Comparison of ENCODE assay signal across 8 cellular contexts in the genomic region with DNA sequence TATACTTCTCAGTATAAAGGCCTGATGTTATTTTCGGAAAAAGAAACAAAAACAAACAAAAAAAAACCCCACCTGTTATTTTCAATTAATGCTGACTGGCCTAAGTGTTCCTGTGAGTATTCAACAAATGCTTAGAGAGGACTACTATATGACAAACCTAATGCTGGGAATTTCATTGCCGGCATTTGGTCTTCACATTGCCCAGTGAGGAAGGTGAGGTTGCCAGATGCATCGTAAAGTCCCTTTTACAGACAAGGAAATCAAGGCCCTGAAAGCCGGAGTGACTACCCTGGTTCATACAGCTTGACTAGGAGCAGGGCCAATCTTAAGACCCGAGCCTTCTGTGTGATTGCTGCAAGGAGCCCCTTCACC. TPM values are rescaled to one million over a fixed set of nuclear protein-coding genes. Genes with fewer than 3 reads are reported as not detected.
DNase-seq lines count a peak whose midpoint lies in the region; ATAC-seq and TF ChIP-seq lines count a peak whose summit lies in the region.

No MANE protein-coding gene starts in this region.

- H3K4me3 Mint-ChIP-seq in activated T-cell treated with anti-CD3 and anti-CD28 coated beads, Interleukin-2, amount 50 U/mL, for 4 hours = peak overlapping the region; percentile 92
- H3K4me3 Mint-ChIP-seq in stimulated activated naive CD8-positive, alpha-beta T cell treated with anti-CD3 and anti-CD28 coated beads, Interleukin-15, amount 100 ng/mL, for 72 hours = peak overlapping the region; percentile 95 to 98

- peaks cover 28% of the 10 kb centered on the region for H3K36me3 Mint-ChIP-seq in activated T-cell treated with anti-CD3 and anti-CD28 coated beads, Interleukin-2, amount 50 U/mL, for 4 hours (ENCODE audit: insufficient read depth)

- peaks cover 24% of the 10 kb centered on the region for H3K4me1 Mint-ChIP-seq in activated T-cell treated with anti-CD3 and anti-CD28 coated beads, Interleukin-2, amount 50 U/mL, for 4 hours (ENCODE audit: low read depth)
- H3K4me1 Mint-ChIP-seq in stimulated activated naive CD8-positive, alpha-beta T cell treated with anti-CD3 and anti-CD28 coated beads, Interleukin-15, amount 100 ng/mL, for 72 hours = peaks cover 60% of the 10 kb centered on the region

- no peaks in the 10 kb centered on the region for H3K9me3 Mint-ChIP-seq in activated T-cell treated with anti-CD3 and anti-CD28 coated beads, Interleukin-2, amount 50 U/mL, for 4 hours
- H3K9me3 Mint-ChIP-seq in stimulated activated naive CD8-positive, alpha-beta T cell treated with anti-CD3 and anti-CD28 coated beads, Interleukin-15, amount 100 ng/mL, for 72 hours = no peaks in the 10 kb centered on the region

- no peak for TF ChIP-seq CTCF in WI38 (IDR thresholded peaks at IDR 0.05; ENCODE audit: low read depth, low read length)

- no peaks in the 10 kb centered on the region for H3K27me3 Mint-ChIP-seq in activated T-cell treated with anti-CD3 and anti-CD28 coated beads, Interleukin-2, amount 50 U/mL, for 4 hours (ENCODE audit: low read depth)
- H3K27me3 Mint-ChIP-seq in stimulated activated naive CD8-positive, alpha-beta T cell treated with anti-CD3 and anti-CD28 coated beads, Interleukin-15, amount 100 ng/mL, for 72 hours = no peaks in the 10 kb centered on the region

- H3K27ac Mint-ChIP-seq in stimulated activated naive CD8-positive, alpha-beta T cell treated with anti-CD3 and anti-CD28 coated beads, Interleukin-15, amount 100 ng/mL, for 72 hours = peak overlapping the region; percentile 97 to 98

- ATAC-seq in activated T-cell treated with anti-CD3 and anti-CD28 coated beads, Interleukin-2, amount 50 U/mL, for 4 hours = peak in 1 of 2 donors; percentile 23
- peak; percentile 13 for ATAC-seq in stimulated activated naive CD8-positive, alpha-beta T cell treated with anti-CD3 and anti-CD28 coated beads, Interleukin-15, amount 100 ng/mL, for 72 hours
- no peak for ATAC-seq in GM21526 (IDR thresholded peaks at IDR 0.05; ENCODE audit: low FRiP score, unreplicated experiment)

- H3K4me3 ChIP-seq in WI38 (ENCODE audit: low read depth, low read length) = peak overlapping the region; percentile 82
- peak overlapping the region; percentile 76 for H3K4me3 ChIP-seq in iPS-11a (ENCODE audit: low read depth, low read length)

- DNase-seq in activated T-cell treated with anti-CD3 and anti-CD28 coated beads, Interleukin-2, amount 50 U/mL, for 4 hours = no peak
- no peak for DNase-seq in activated T-cell treated with anti-CD3 and anti-CD28 coated beads, Interleukin-2, amount 50 U/mL, for 1 hour
- DNase-seq in stimulated activated naive CD8-positive, alpha-beta T cell treated with anti-CD3 and anti-CD28 coated beads, Interleukin-15, amount 100 ng/mL, for 72 hours = no peak
- DNase-seq in GOT3 (lab: John Stamatoyannopoulos, UW) (no peak), D341Med (ENCODE audit: low spot score) (no peak)

RNA-seq across cellular contexts. Expression of a gene that starts 0.6 kb away (rescaled TPM):
- 100 to 1,000 TPM; 132 to 138 (median 132) TPM for total RNA-seq in activated T-cell treated with anti-CD3 and anti-CD28 coated beads, Interleukin-2, amount 50 U/mL, for 4 hours

RNA-seq across cellular contexts. Expression of a gene that starts 11.2 kb away (rescaled TPM):
- total RNA-seq in activated T-cell treated with anti-CD3 and anti-CD28 coated beads, Interleukin-2, amount 50 U/mL, for 4 hours = 100 to 1,000 TPM; 221 to 249 (median 230) TPM

RNA-seq across cellular contexts. Expression of a gene that starts 11.7 kb away (rescaled TPM):
- 10 to 100 TPM; 62.4 to 65.9 (median 63.8) TPM for total RNA-seq in activated T-cell treated with anti-CD3 and anti-CD28 coated beads, Interleukin-2, amount 50 U/mL, for 4 hours

RNA-seq across cellular contexts. Expression of a gene that starts 12.0 kb away (rescaled TPM):
- 10 to 100 TPM; 16.6 to 18.9 (median 18.5) TPM for total RNA-seq in activated T-cell treated with anti-CD3 and anti-CD28 coated beads, Interleukin-2, amount 50 U/mL, for 4 hours

RNA-seq across cellular contexts. Expression of a gene that starts 27.0 kb away (rescaled TPM):
- 100 to 1,000 TPM; 108 to 111 (median 111) TPM for total RNA-seq in activated T-cell treated with anti-CD3 and anti-CD28 coated beads, Interleukin-2, amount 50 U/mL, for 4 hours
